18 cellular contexts compared by ENCODE assay signal in the genomic region with DNA sequence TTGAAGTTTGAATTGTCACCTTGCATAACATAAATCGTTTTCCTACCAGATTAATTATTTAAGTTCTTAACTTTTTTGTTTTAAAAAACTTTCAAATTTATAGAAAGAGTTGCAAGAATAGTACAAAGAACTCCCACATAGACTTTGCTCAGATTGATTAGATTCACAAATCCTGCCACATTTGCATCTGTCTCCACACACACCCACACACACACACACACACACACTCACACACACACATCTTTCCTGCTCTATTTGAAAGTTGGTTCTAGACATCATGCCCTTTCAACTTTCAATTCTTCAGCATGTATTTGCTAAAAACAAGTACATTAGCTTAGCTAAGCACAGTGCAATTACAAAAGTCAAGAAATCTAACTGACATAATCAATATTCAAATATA.
A peak's percentile ranks its signal among the peaks of the same experiment; 100 is the strongest.
DNase-seq lines count a peak whose midpoint lies in the region; ATAC-seq and TF ChIP-seq lines count a peak whose summit lies in the region.
"Had no signal": no experiment of that assay in that cellular context is flagged by ENCODE, and none has a peak within 500 bp of the region (broad histone marks: within the 10 kb centered on the region; RNA-seq: fewer than 3 reads in every experiment).

No MANE protein-coding gene starts in this region.

- peaks cover 40% of the 10 kb centered on the region for H3K4me1 Mint-ChIP-seq in Caco-2 (ENCODE audit: low read depth, unreplicated experiment)
- H3K4me1 Mint-ChIP-seq: CD14-positive monocyte had no signal

- DNase-seq in Caco-2: no peak
- DNase-seq in PC-3: no peak
- DNase-seq in fibroblast of pulmonary artery (ENCODE audit: low read depth): peak; percentile 33
- no peak for DNase-seq in osteoblast (ENCODE audit: insufficient read length, low spot score, missing footprints)
- DNase-seq in OCI-M2 (lab: John Stamatoyannopoulos, UW; ENCODE audit: unreplicated experiment): no peak
- DNase-seq in D341Med (ENCODE audit: low spot score): no peak
- DNase-seq: AML-193; GOT3; NCI-H1105 treated with DMSO at 0.1 percent for 48 hours; NCI-H187; NCI-H446; NCI-H69; NK-92 treated with Interleukin-12 subunit alpha and Interleukin-12 subunit beta, amount 100 ng/mL, for 24 hours; OCI-M1 had no signal

- H3K9me3 ChIP-seq in Caco-2 (peaks cover 11% of the 10 kb centered on the region), PC-3 (ENCODE audit: low read length) (no peaks in the 10 kb centered on the region), osteoblast (ENCODE audit: low read depth, low read length) (no peaks in the 10 kb centered on the region)
- H3K9me3 ChIP-seq: SJCRH30 had no signal

- BruUV-seq in Caco-2 (replicated peaks; lab: Mats Ljungman, UMichigan) (no TSS peak), PC-3 (replicated peaks; lab: Mats Ljungman, UMichigan) (no TSS peak)

- no peak overlapping the region for H2AFZ ChIP-seq in PC-3 (ENCODE audit: low read length)
- no peak overlapping the region for H2AFZ ChIP-seq in osteoblast (ENCODE audit: low read length)

- H3F3A ChIP-seq in PC-3 (ENCODE audit: low read length, unreplicated experiment): no peaks in the 10 kb centered on the region

- no peak overlapping the region for H3K4me3 ChIP-seq in Caco-2 (ENCODE audit: low read depth, low read length)
- H3K4me3 ChIP-seq in PC-3 (ENCODE audit: low read length): no peak overlapping the region
- no peak overlapping the region for H3K4me3 ChIP-seq in fibroblast of pulmonary artery (replicated peaks; ENCODE audit: low read depth, low read length)
- H3K4me3 ChIP-seq in osteoblast (ENCODE audit: insufficient read depth, low read length): no peak overlapping the region
- H3K4me3 ChIP-seq: SJCRH30 had no signal

- H3K27me3 ChIP-seq in Caco-2 (replicated peaks; ENCODE audit: control insufficient read depth, insufficient read depth, low read length): no peaks in the 10 kb centered on the region
- no peaks in the 10 kb centered on the region for H3K27me3 ChIP-seq in PC-3 (ENCODE audit: low read length)
- no peaks in the 10 kb centered on the region for H3K27me3 ChIP-seq in osteoblast (ENCODE audit: insufficient read depth, low read length)
- H3K27me3 ChIP-seq: SJCRH30 had no signal

- ATAC-seq in PC-3 (no peak), GM18858 (IDR thresholded peaks at IDR 0.05; ENCODE audit: unreplicated experiment) (no peak), HG03565 (IDR thresholded peaks at IDR 0.05; ENCODE audit: unreplicated experiment) (no peak)

- H3K9ac ChIP-seq in PC-3 (ENCODE audit: low read length): no peak overlapping the region

- TF ChIP-seq CTCF in Caco-2 (IDR thresholded peaks at IDR 0.05; ENCODE audit: insufficient read depth in 1 of 2, low read depth in 1 of 2, low read length in 1 of 2, severe bottlenecking in 1 of 2, unreplicated experiment in 1 of 2) (no peak), PC-3 (conservative IDR thresholded peaks at IDR 0.05; ENCODE audit: low read depth, low read length) (no peak), fibroblast of pulmonary artery (IDR thresholded peaks at IDR 0.05; ENCODE audit: low read length, missing control alignments) (no peak), osteoblast (IDR thresholded peaks at IDR 0.05; ENCODE audit: extremely low read depth, low read depth, low read length) (no peak)

- POLR2A ChIA-PET in Caco-2 (lab: Charles Lee): no interaction called here
- POLR2A ChIA-PET in PC-3 (lab: Charles Lee; ENCODE audit: unreplicated experiment): no interaction called here

- no peaks in the 10 kb centered on the region for H3K9me2 ChIP-seq in PC-3 (replicated peaks; ENCODE audit: low read length)

- H3K27ac ChIP-seq in PC-3 (ENCODE audit: low read length) (no peak overlapping the region), osteoblast (ENCODE audit: low read depth, low read length) (peak overlapping the region; percentile 81)
- H3K27ac ChIP-seq: SJCRH30 had no signal

- peaks cover 23% of the 10 kb centered on the region for H3K4me1 ChIP-seq in Caco-2
- peaks cover 22% of the 10 kb centered on the region for H3K4me1 ChIP-seq in PC-3 (ENCODE audit: insufficient read depth, low read length)
- H3K4me1 ChIP-seq in osteoblast (ENCODE audit: insufficient read depth, low read length): peaks cover 26% of the 10 kb centered on the region

- peak overlapping the region; percentile 21 for H3K27ac Mint-ChIP-seq in Caco-2 (ENCODE audit: unreplicated experiment)
- H3K27ac Mint-ChIP-seq: CD14-positive monocyte had no signal

- H3K36me3 Mint-ChIP-seq in Caco-2 (ENCODE audit: insufficient read depth, unreplicated experiment): peaks cover 11% of the 10 kb centered on the region

- CTCF ChIA-PET in Caco-2 (lab: Charles Lee) (no interaction called here), PC-3 (lab: Charles Lee) (no interaction called here)

- intact Hi-C loops in Caco-2 (cut with micrococcal nuclease; ENCODE audit: unreplicated experiment): no loop called here
- intact Hi-C loops in PC-3 (cut with micrococcal nuclease): no loop called here

- H3K27me3 Mint-ChIP-seq in Caco-2 (ENCODE audit: insufficient read depth, unreplicated experiment): no peaks in the 10 kb centered on the region

- H3K36me3 ChIP-seq in Caco-2 (ENCODE audit: control insufficient read depth, insufficient read depth, low read length): peaks cover 1% of the 10 kb centered on the region; the same call in 1 of the 2 replicates
- no peaks in the 10 kb centered on the region for H3K36me3 ChIP-seq in PC-3 (ENCODE audit: low read depth, low read length)
- no peaks in the 10 kb centered on the region for H3K36me3 ChIP-seq in osteoblast (ENCODE audit: insufficient read depth, low read length)
- H3K36me3 ChIP-seq: SJCRH30 had no signal

- peaks cover 34% of the 10 kb centered on the region for H3K9me3 Mint-ChIP-seq in Caco-2 (ENCODE audit: unreplicated experiment)

- H3K79me2 ChIP-seq in PC-3 (ENCODE audit: low read length): no peaks in the 10 kb centered on the region
- no peaks in the 10 kb centered on the region for H3K79me2 ChIP-seq in osteoblast (ENCODE audit: insufficient read depth, low read length)

- H3K4me2 ChIP-seq in PC-3 (ENCODE audit: low read length) (0 out of 2 replicates have a peak overlapping the region, but pooled peaks have one; percentile 11), osteoblast (ENCODE audit: insufficient read depth, low read length) (peak overlapping the region; percentile 27)

- H3K4me3 Mint-ChIP-seq in Caco-2 (ENCODE audit: unreplicated experiment): no peak overlapping the region
- H3K4me3 Mint-ChIP-seq: CD14-positive monocyte had no signal

- no peaks in the 10 kb centered on the region for H4K20me1 ChIP-seq in PC-3 (ENCODE audit: low read length)
- H4K20me1 ChIP-seq in osteoblast (ENCODE audit: insufficient read depth, low read length): no peaks in the 10 kb centered on the region
